16 cellular contexts compared by ENCODE assay signal in the genomic region with DNA sequence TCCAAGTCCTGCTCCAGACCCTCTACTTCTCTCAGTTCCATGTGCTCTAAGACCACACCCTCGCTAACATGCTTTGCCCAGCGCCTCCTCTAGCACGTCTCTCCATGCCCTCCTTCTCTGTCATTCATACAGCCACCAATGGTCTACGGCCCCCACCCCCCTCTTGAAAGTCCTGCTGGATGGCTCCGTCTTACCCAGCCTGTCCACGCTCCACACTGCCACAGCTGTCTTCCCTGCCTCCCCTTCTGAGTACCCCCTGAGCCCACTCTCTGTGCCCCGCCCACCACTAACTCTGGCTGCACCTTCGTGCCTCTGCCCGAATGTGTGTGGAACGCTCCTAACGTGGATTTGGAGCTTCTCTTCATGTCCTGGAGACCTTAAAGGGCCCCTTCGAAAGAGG.
DNase-seq lines count a peak whose midpoint lies in the region; ATAC-seq and TF ChIP-seq lines count a peak whose summit lies in the region.
"Had no signal": no experiment of that assay in that cellular context is flagged by ENCODE, and none has a peak within 500 bp of the region (broad histone marks: within the 10 kb centered on the region; RNA-seq: fewer than 3 reads in every experiment).

No MANE protein-coding gene starts in this region.

- peak overlapping the region; percentile 49 to 79 (median 66) for H3K27ac ChIP-seq in esophagus squamous epithelium
- peak overlapping the region; percentile 27 to 78 (median 72) for H3K27ac ChIP-seq in transverse colon
- no peak overlapping the region for H3K27ac ChIP-seq in psoas muscle
- H3K27ac ChIP-seq: BLaER1 had no signal

- ATAC-seq in GM18502 (IDR thresholded peaks at IDR 0.05; ENCODE audit: poor library complexity, unreplicated experiment) (no peak), psoas muscle (no peak)
- no peak for ATAC-seq in stimulated activated effector memory CD8-positive, alpha-beta T cell treated with anti-CD3 and anti-CD28 coated beads, Interleukin-12 subunit alpha, Interleukin-12 subunit beta, amount 100 ng/mL, for 72 hours

- H3K27me3 ChIP-seq in esophagus squamous epithelium (no peaks in the 10 kb centered on the region), transverse colon (no peaks in the 10 kb centered on the region), psoas muscle (ENCODE audit: insufficient read depth in 3 of 3, low read length in 2 of 3) (peaks cover 0 to 3% (median 0%) of the 10 kb centered on the region in 3 donors)
- H3K27me3 ChIP-seq: BLaER1, Peyer's patch had no signal

- peak; percentile 41 for DNase-seq in activated CD8-positive, alpha-beta memory T cell treated with anti-CD3 and anti-CD28 coated beads, Interleukin-2, amount 50 U/mL, for 48 hours
- no peak for DNase-seq in activated CD8-positive, alpha-beta memory T cell treated with anti-CD3 and anti-CD28 coated beads, Interleukin-2, amount 50 U/mL, for 4 hours
- DNase-seq in esophagus squamous epithelium (lab: John Stamatoyannopoulos, UW) (no peak), posterior vena cava (ENCODE audit: low spot score) (peak; percentile 48), transverse colon (no peak), psoas muscle (no peak)
- DNase-seq in stimulated activated effector memory CD8-positive, alpha-beta T cell treated with anti-CD3 and anti-CD28 coated beads, Interleukin-12 subunit alpha, Interleukin-12 subunit beta, amount 100 ng/mL, for 72 hours (ENCODE audit: low spot score in 2 of 2): no peak
- DNase-seq: 8988T; CD8-positive, alpha-beta memory T cell; DMS 273 treated with DMSO at 0.1 percent for 48 hours; NCI-H1105 treated with DMSO at 0.1 percent for 48 hours; NCI-H187; NCI-H510A had no signal

- no peaks in the 10 kb centered on the region for H3K36me3 ChIP-seq in esophagus squamous epithelium
- H3K36me3 ChIP-seq in transverse colon: no peaks in the 10 kb centered on the region
- H3K36me3 ChIP-seq in psoas muscle (ENCODE audit: insufficient read depth in 1 of 2, low read depth in 1 of 2): no peaks in the 10 kb centered on the region
- H3K36me3 ChIP-seq: BLaER1, Peyer's patch had no signal

- H3K4me3 ChIP-seq in esophagus squamous epithelium (no peak overlapping the region), transverse colon (no peak overlapping the region), psoas muscle (no peak overlapping the region)
- H3K4me3 ChIP-seq: BLaER1, Peyer's patch had no signal

- H3K4me3 Mint-ChIP-seq in stimulated activated effector memory CD8-positive, alpha-beta T cell treated with anti-CD3 and anti-CD28 coated beads, Interleukin-12 subunit alpha, Interleukin-12 subunit beta, amount 100 ng/mL, for 72 hours: no peak overlapping the region
- H3K4me3 Mint-ChIP-seq: CD8-positive, alpha-beta memory T cell had no signal

- in situ Hi-C loops in transverse colon (cut with MboI; ENCODE audit: low pct_ligation_motif_present in 1 of 4, low pct_unique_long_range_greater_than_20kb in 1 of 4, low sequenced_read_pairs in 3 of 4): loop anchor here in 2 of 4 donors (25.0 kb wide), 2 partner anchors 310 to 485 kb away; no protein-coding TSS in a partner anchor

- no peak for TF ChIP-seq POLR2A in esophagus squamous epithelium (IDR thresholded peaks at IDR 0.05)
- TF ChIP-seq POLR2A in transverse colon (IDR thresholded peaks at IDR 0.05): no peak

- WGBS in esophagus squamous epithelium, 2 donors: 45 to 69% methylated on average over 9 to 12 of the region's 12 CpGs
- 67 to 78% methylated on average over 4 to 12 of the region's 12 CpGs for WGBS in transverse colon (ENCODE audit: low coverage in 1 of 2), 2 donors
- WGBS in psoas muscle, 3 donors: 64 to 74% (median 68%) methylated on average over 12 of the region's 12 CpGs

- H3K27ac Mint-ChIP-seq in stimulated activated effector memory CD8-positive, alpha-beta T cell treated with anti-CD3 and anti-CD28 coated beads, Interleukin-12 subunit alpha, Interleukin-12 subunit beta, amount 100 ng/mL, for 72 hours: no peak overlapping the region
- H3K27ac Mint-ChIP-seq: CD8-positive, alpha-beta memory T cell had no signal

- TF ChIP-seq CTCF in esophagus squamous epithelium (IDR thresholded peaks at IDR 0.05) (no peak), transverse colon (IDR thresholded peaks at IDR 0.05) (no peak), psoas muscle (IDR thresholded peaks at IDR 0.05) (no peak)

- no peak for TF ChIP-seq EP300 in transverse colon (IDR thresholded peaks at IDR 0.05; ENCODE audit: low read depth)

- no peaks in the 10 kb centered on the region for H3K36me3 Mint-ChIP-seq in stimulated activated effector memory CD8-positive, alpha-beta T cell treated with anti-CD3 and anti-CD28 coated beads, Interleukin-12 subunit alpha, Interleukin-12 subunit beta, amount 100 ng/mL, for 72 hours
- H3K36me3 Mint-ChIP-seq: CD8-positive, alpha-beta memory T cell had no signal

- H3K4me1 Mint-ChIP-seq in stimulated activated effector memory CD8-positive, alpha-beta T cell treated with anti-CD3 and anti-CD28 coated beads, Interleukin-12 subunit alpha, Interleukin-12 subunit beta, amount 100 ng/mL, for 72 hours: no peaks in the 10 kb centered on the region
- H3K4me1 Mint-ChIP-seq: CD8-positive, alpha-beta memory T cell had no signal

- H3K4me1 ChIP-seq in esophagus squamous epithelium (peaks cover 10 to 41% (median 17%) of the 10 kb centered on the region in 3 donors), transverse colon (peaks cover 6 to 19% (median 16%) of the 10 kb centered on the region in 4 donors), psoas muscle (no peaks in the 10 kb centered on the region)
- H3K4me1 ChIP-seq: BLaER1 had no signal

- intact Hi-C loops in esophagus squamous epithelium (cut with DNase I): no loop called here
- intact Hi-C loops in posterior vena cava (cut with DNase I): no loop called here
- intact Hi-C loops in transverse colon (cut with DNase I; ENCODE audit: low total_unique reads): no loop called here
- intact Hi-C loops in psoas muscle (cut with DNase I): no loop called here

- H3K9me3 ChIP-seq in esophagus squamous epithelium (no peaks in the 10 kb centered on the region), transverse colon (no peaks in the 10 kb centered on the region), psoas muscle (no peaks in the 10 kb centered on the region)
- H3K9me3 ChIP-seq: BLaER1, Peyer's patch had no signal

- no peaks in the 10 kb centered on the region for H3K9me3 Mint-ChIP-seq in stimulated activated effector memory CD8-positive, alpha-beta T cell treated with anti-CD3 and anti-CD28 coated beads, Interleukin-12 subunit alpha, Interleukin-12 subunit beta, amount 100 ng/mL, for 72 hours
- H3K9me3 Mint-ChIP-seq: CD8-positive, alpha-beta memory T cell had no signal

Comparison
In these comparisons a context has a peak if more than half of its experiments do, and no peak if none do; other contexts are left out.
1. DNase-seq: peak in activated CD8-positive, alpha-beta memory T cell treated with anti-CD3 and anti-CD28 coated beads, Interleukin-2, amount 50 U/mL, for 48 hours (single experiment) and posterior vena cava (single experiment); none in activated CD8-positive, alpha-beta memory T cell treated with anti-CD3 and anti-CD28 coated beads, Interleukin-2, amount 50 U/mL, for 4 hours (single experiment), esophagus squamous epithelium (single experiment), transverse colon (single experiment), psoas muscle (0 of 2) and stimulated activated effector memory CD8-positive, alpha-beta T cell treated with anti-CD3 and anti-CD28 coated beads, Interleukin-12 subunit alpha, Interleukin-12 subunit beta, amount 100 ng/mL, for 72 hours (0 of 2).